ENCODE assay signal across 23 cellular contexts in the genomic region with DNA sequence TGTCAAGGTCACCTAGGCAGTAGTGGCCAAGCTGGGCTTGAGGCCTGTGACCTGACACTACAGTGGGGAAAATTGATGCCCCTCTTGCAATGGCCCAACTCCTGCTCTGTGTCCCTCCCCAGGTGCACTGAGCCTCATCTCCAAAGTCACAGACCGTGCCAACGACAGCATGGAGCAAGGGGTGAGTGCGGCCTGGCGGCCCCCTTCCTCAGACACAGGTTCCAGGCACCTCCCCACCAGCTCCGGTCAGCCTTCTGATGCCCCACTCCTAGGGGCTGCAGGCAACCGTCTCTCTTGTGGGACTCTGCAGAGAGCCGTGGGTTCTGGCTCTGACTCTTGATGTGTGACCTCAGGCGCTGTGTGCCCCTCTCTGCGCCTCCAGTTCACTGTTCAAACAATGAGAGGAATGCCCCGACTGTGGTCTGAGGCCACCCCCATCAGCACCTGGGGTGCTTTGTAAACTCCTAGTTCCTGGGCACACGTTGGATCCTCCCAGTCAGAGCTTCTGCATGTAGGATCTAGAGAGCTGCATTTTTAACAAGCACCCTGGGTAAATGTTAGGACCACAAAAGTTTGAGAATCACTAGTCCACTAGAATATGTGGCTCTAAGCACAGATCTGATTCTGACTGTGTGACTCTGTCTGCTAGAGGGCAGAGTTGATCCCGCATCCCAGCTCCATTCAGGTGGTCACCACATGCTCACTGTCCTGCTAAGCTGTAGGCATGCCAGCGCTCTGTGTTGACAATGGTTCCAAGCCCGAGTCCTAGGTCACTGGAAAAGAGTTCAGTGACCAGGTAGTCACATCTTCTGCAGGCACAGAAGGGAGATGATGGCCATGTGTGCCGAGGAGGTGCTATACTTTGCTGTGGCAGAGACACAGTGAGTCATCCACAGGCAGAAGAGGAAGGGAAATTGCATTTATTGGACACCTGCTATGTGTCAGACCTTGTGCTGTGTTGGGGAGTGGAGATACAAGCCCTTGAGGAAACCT. TPM values are rescaled to one million over a fixed set of nuclear protein-coding genes. Genes with fewer than 3 reads are reported as not detected.
DNase-seq lines count a peak whose midpoint lies in the region; TF ChIP-seq lines count a peak whose summit lies in the region.
"Had no signal": no experiment of that assay in that cellular context is flagged by ENCODE, and none has a peak within 500 bp of the region (broad histone marks: within the 10 kb centered on the region; RNA-seq: fewer than 3 reads in every experiment).

No MANE protein-coding gene starts in this region.

- no peaks in the 10 kb centered on the region for H3K9me3 ChIP-seq in H9 (ENCODE audit: control insufficient read depth, low read depth, low read length)
- peaks cover 4% of the 10 kb centered on the region for H3K9me3 ChIP-seq in osteoblast (ENCODE audit: low read depth, low read length)
- H3K9me3 ChIP-seq: body of pancreas had no signal

- no peak overlapping the region for H2BK20ac ChIP-seq in H9 (ENCODE audit: low read depth, low read length, poor library complexity, severe bottlenecking)

- H3K79me1 ChIP-seq in H9 (ENCODE audit: insufficient read depth, low read depth, low read length, poor library complexity, severe bottlenecking), result no peaks in the 10 kb centered on the region

- no peak overlapping the region for H3K4ac ChIP-seq in H9 (ENCODE audit: low read depth, low read length)

- peaks cover 2% of the 10 kb centered on the region; the same call in 1 of the 2 replicates for H3K4me1 ChIP-seq in H9 (ENCODE audit: insufficient read depth, low read length)
- H3K4me1 ChIP-seq in osteoblast (ENCODE audit: insufficient read depth, low read length), result no peaks in the 10 kb centered on the region
- H3K4me1 ChIP-seq: body of pancreas had no signal

- no peak overlapping the region for H2BK15ac ChIP-seq in H9 (ENCODE audit: low read depth, low read length)

- no peak overlapping the region for H2AK5ac ChIP-seq in H9 (ENCODE audit: insufficient read length, low read length)

- no peak overlapping the region for H3K23ac ChIP-seq in H9 (ENCODE audit: insufficient read length, low read depth, low read length)

- no peak for DNase-seq in H9
- DNase-seq in NAMALWA (ENCODE audit: low spot score), result peak; percentile 14
- DNase-seq in endothelial cell (ENCODE audit: low spot score), result no peak
- no peak for DNase-seq in nephron progenitor cell
- no peak for DNase-seq in retina
- DNase-seq in osteoblast (ENCODE audit: insufficient read length, low spot score, missing footprints), result no peak
- DNase-seq in NCI-H524 treated with DMSO at 0.1 percent for 48 hours (lab: John Stamatoyannopoulos, UW), result no peak
- DNase-seq: activated B cell treated with CpG ODN at 0.5 μM for 24 hours; activated CD4-positive, alpha-beta T cell treated with anti-CD3 and anti-CD28 coated beads, Interleukin-2, amount 50 U/mL, for 48 hours; activated naive CD8-positive, alpha-beta T cell treated with anti-CD3 and anti-CD28 coated beads, Interleukin-2, amount 50 U/mL, for 24 hours; body of pancreas; Calu3; left cardiac atrium; mesendoderm; NCI-H1417 treated with DMSO at 0.1 percent for 48 hours; NCI-H446 treated with DMSO at 0.1 percent for 48 hours; NK-92 treated with Interleukin-12 subunit alpha and Interleukin-12 subunit beta, amount 100 ng/mL, for 24 hours; occipital lobe; spleen; stimulated activated CD4-positive, alpha-beta T cell treated with anti-CD3 and anti-CD28 coated beads, Interleukin-4, amount 100 ng/mL, for 1 hour; stimulated activated naive CD4-positive, alpha-beta T cell treated with Interleukin-2 at 50 U/mL for 16 hours had no signal

- H2BK120ac ChIP-seq in H9 (ENCODE audit: low read depth, low read length, poor library complexity, severe bottlenecking), result no peak overlapping the region

- H3T11ph ChIP-seq in H9 (ENCODE audit: low read length), result no peak overlapping the region

- no peak overlapping the region for H4K8ac ChIP-seq in H9 (replicated peaks; ENCODE audit: insufficient read length, low read depth, low read length)

- no peaks in the 10 kb centered on the region for H4K20me1 ChIP-seq in H9 (ENCODE audit: control insufficient read depth, insufficient read depth, insufficient read length)
- H4K20me1 ChIP-seq in osteoblast (ENCODE audit: insufficient read depth, low read length), result no peaks in the 10 kb centered on the region

- peaks cover 33 to 35% of the 10 kb centered on the region in 2 experiments for H3K4me1 Mint-ChIP-seq in H9
- peaks cover 9% of the 10 kb centered on the region for H3K4me1 Mint-ChIP-seq in endothelial cell (ENCODE audit: unreplicated experiment)
- no peaks in the 10 kb centered on the region for H3K4me1 Mint-ChIP-seq in nephron progenitor cell
- H3K4me1 Mint-ChIP-seq: activated B cell treated with CpG ODN at 0.5 μM for 24 hours; activated naive CD8-positive, alpha-beta T cell treated with anti-CD3 and anti-CD28 coated beads, Interleukin-2, amount 50 U/mL, for 24 hours had no signal

- no peak overlapping the region for H3K4me2 ChIP-seq in H9 (ENCODE audit: insufficient read depth, insufficient read length, low read length)
- no peak overlapping the region for H3K4me2 ChIP-seq in osteoblast (ENCODE audit: insufficient read depth, low read length)

- no peak overlapping the region for H3K4me3 ChIP-seq in osteoblast (ENCODE audit: insufficient read depth, low read length)
- H3K4me3 ChIP-seq: body of pancreas, GM12878, spleen had no signal

- H3K36me3 Mint-ChIP-seq in H9 (ENCODE audit: insufficient read depth in 1 of 3, low read depth in 3 of 3) (peaks cover 7 to 21% (median 19%) of the 10 kb centered on the region in 3 experiments), endothelial cell (ENCODE audit: low read depth, unreplicated experiment) (peaks cover 85% of the 10 kb centered on the region), nephron progenitor cell (ENCODE audit: low read depth) (peaks cover 10% of the 10 kb centered on the region)

- peak overlapping the region; percentile 56 to 83 (median 57); a peak in 4 of 7 replicates for H3K27ac Mint-ChIP-seq in H9
- no peak overlapping the region for H3K27ac Mint-ChIP-seq in endothelial cell (ENCODE audit: unreplicated experiment)
- H3K27ac Mint-ChIP-seq in nephron progenitor cell, result peak overlapping the region; percentile 36
- H3K27ac Mint-ChIP-seq: activated B cell treated with CpG ODN at 0.5 μM for 24 hours; activated naive CD8-positive, alpha-beta T cell treated with anti-CD3 and anti-CD28 coated beads, Interleukin-2, amount 50 U/mL, for 24 hours had no signal

- H3K9ac ChIP-seq in H9 (ENCODE audit: extremely low read depth, insufficient read length, low read length), result no peak overlapping the region

- H2BK5ac ChIP-seq in H9 (ENCODE audit: insufficient read length, low read length), result no peak overlapping the region

- no peaks in the 10 kb centered on the region for H3K23me2 ChIP-seq in H9 (ENCODE audit: insufficient read length, low read depth, low read length, poor library complexity, severe bottlenecking)

- H2BK12ac ChIP-seq in H9 (ENCODE audit: insufficient read length, low read depth, low read length), result no peak overlapping the region

- H3K4me3 Mint-ChIP-seq in H9 (no peak overlapping the region; a peak in 1 of 5 replicates), endothelial cell (ENCODE audit: unreplicated experiment) (peak overlapping the region; percentile 83), nephron progenitor cell (no peak overlapping the region)
- H3K4me3 Mint-ChIP-seq: activated B cell treated with CpG ODN at 0.5 μM for 24 hours; activated naive CD8-positive, alpha-beta T cell treated with anti-CD3 and anti-CD28 coated beads, Interleukin-2, amount 50 U/mL, for 24 hours had no signal

- H3K18ac ChIP-seq in H9 (ENCODE audit: insufficient read length, low read depth, low read length), result peak overlapping the region; percentile 35

- no peak overlapping the region for H4K91ac ChIP-seq in H9 (ENCODE audit: insufficient read length, low read depth, low read length)

- H3K27me3 Mint-ChIP-seq in H9 (ENCODE audit: low read depth), result peaks cover 5% of the 10 kb centered on the region
- peaks cover 19% of the 10 kb centered on the region for H3K27me3 Mint-ChIP-seq in endothelial cell (ENCODE audit: unreplicated experiment)
- H3K27me3 Mint-ChIP-seq in nephron progenitor cell (ENCODE audit: low read depth, poor library complexity), result peaks cover 16% of the 10 kb centered on the region
- H3K27me3 Mint-ChIP-seq: activated naive CD8-positive, alpha-beta T cell treated with anti-CD3 and anti-CD28 coated beads, Interleukin-2, amount 50 U/mL, for 24 hours had no signal

- WGBS in H9 (ENCODE audit: extremely low coverage, insufficient read length, low lambda C conversion rate), result no CpG with 5 or more reads among the region's 15 CpGs

- no peak overlapping the region for H4K5ac ChIP-seq in H9 (ENCODE audit: insufficient read length, low read depth, low read length)

- H3K27ac ChIP-seq in H9 (ENCODE audit: insufficient read length, low read depth, low read length), result no peak overlapping the region
- no peak overlapping the region for H3K27ac ChIP-seq in osteoblast (ENCODE audit: low read depth, low read length)
- H3K27ac ChIP-seq: body of pancreas, C4-2B, spleen had no signal

- no peaks in the 10 kb centered on the region for H3K27me3 ChIP-seq in H9 (ENCODE audit: insufficient read depth, low read length)
- no peaks in the 10 kb centered on the region for H3K27me3 ChIP-seq in osteoblast (ENCODE audit: insufficient read depth, low read length)
- H3K27me3 ChIP-seq: body of pancreas had no signal

- H2AFZ ChIP-seq in H9 (ENCODE audit: low read length) (no peak overlapping the region), osteoblast (ENCODE audit: low read length) (no peak overlapping the region)

- H3K79me2 ChIP-seq in H9 (ENCODE audit: insufficient read depth, low read length) (no peaks in the 10 kb centered on the region), osteoblast (ENCODE audit: insufficient read depth, low read length) (no peaks in the 10 kb centered on the region)

- no peak overlapping the region for H3K56ac ChIP-seq in H9 (ENCODE audit: insufficient read length, low read depth, low read length)

- H3K36me3 ChIP-seq in osteoblast (ENCODE audit: insufficient read depth, low read length), result no peaks in the 10 kb centered on the region

- H3K9me3 Mint-ChIP-seq in H9 (peaks cover 9 to 10% of the 10 kb centered on the region in 2 experiments), endothelial cell (ENCODE audit: unreplicated experiment) (no peaks in the 10 kb centered on the region), nephron progenitor cell (peaks cover 20% of the 10 kb centered on the region)

- TF ChIP-seq CTCF in H9 (conservative IDR thresholded peaks at IDR 0.05) (no peak), endothelial cell (IDR thresholded peaks at IDR 0.05; ENCODE audit: unreplicated experiment) (no peak), nephron progenitor cell (IDR thresholded peaks at IDR 0.05) (no peak), osteoblast (IDR thresholded peaks at IDR 0.05; ENCODE audit: extremely low read depth, low read depth, low read length) (no peak)

- H3K14ac ChIP-seq in H9 (ENCODE audit: insufficient read depth, low read length), result no peak overlapping the region

RNA-seq across cellular contexts. Expression of a gene that starts 46.2 kb away (rescaled TPM):
- total RNA-seq in H9 (2021), result 38.2 and 38.5 TPM in 2 replicates
- 49.1 TPM for total RNA-seq in endothelial cell (ENCODE audit: unreplicated experiment)
- total RNA-seq in osteoblast, result 34.0 and 36.8 TPM in 2 replicates
